Comparison of ENCODE assay signal across 8 cellular contexts in the genomic region with DNA sequence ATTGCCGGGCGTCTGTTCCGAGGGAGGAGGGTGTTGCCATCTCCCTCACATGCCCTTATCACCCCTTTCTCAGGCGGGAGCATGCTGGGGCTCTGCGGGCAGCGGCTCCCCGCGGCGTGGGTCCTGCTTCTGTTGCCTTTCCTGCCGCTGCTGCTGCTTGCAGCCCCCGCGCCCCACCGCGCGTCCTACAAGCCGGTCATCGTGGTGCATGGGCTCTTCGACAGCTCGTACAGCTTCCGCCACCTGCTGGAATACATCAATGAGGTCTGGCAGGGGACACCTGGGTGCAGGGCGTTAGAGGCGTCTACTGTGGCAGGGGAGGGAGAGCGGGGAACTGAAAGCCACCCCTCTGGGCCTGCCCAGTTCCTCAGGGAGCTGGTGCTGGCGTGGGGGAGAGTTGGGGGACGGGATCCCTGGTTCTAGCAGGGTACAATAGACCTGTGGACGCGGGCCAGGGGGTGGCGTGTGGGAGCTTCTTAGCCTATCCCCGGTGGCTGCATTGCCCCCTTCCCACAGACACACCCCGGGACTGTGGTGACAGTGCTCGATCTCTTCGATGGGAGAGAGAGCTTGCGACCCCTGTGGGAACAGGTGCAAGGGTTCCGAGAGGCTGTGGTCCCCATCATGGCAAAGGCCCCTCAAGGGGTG. TPM values are rescaled to one million over a fixed set of nuclear protein-coding genes. Genes with fewer than 3 reads are reported as not detected.
DNase-seq lines count a peak whose midpoint lies in the region; ATAC-seq and TF ChIP-seq lines count a peak whose summit lies in the region.

No MANE protein-coding gene starts in this region.

- peak overlapping the region; percentile 93 for H3K4me2 ChIP-seq in GM23248 (ENCODE audit: unreplicated experiment)

- H3K27me3 Mint-ChIP-seq in CD4-positive, CD25-positive, alpha-beta regulatory T cell, result peaks cover 27% of the 10 kb centered on the region
- H3K27me3 Mint-ChIP-seq in brain, result peaks cover 34% of the 10 kb centered on the region

- H3K4me3 Mint-ChIP-seq in CD4-positive, CD25-positive, alpha-beta regulatory T cell, result peak overlapping the region; percentile 91 to 98 (median 94)
- peak overlapping the region; percentile 96 to 100 (median 100) for H3K4me3 Mint-ChIP-seq in brain

- peaks cover 17% of the 10 kb centered on the region for H3K36me3 Mint-ChIP-seq in CD4-positive, CD25-positive, alpha-beta regulatory T cell
- H3K36me3 Mint-ChIP-seq in brain, result peaks cover 41% of the 10 kb centered on the region

- H3K27ac ChIP-seq in CD4-positive, CD25-positive, alpha-beta regulatory T cell (ENCODE audit: insufficient read depth, low read length, poor library complexity, severe bottlenecking), result peak overlapping the region; percentile 62
- H3K27ac ChIP-seq in GM23248 (peak overlapping the region; percentile 91), iPS-20b (ENCODE audit: low read length) (no peak overlapping the region), skeletal muscle tissue (ENCODE audit: low read depth, low read length) (peak overlapping the region; percentile 86)

- H3K27me3 ChIP-seq in CD4-positive, CD25-positive, alpha-beta regulatory T cell (ENCODE audit: control insufficient read depth, insufficient read depth, low read length), result peaks cover 2% of the 10 kb centered on the region
- H3K27me3 ChIP-seq in GM23248 (replicated peaks; ENCODE audit: insufficient read depth), result no peaks in the 10 kb centered on the region
- H3K27me3 ChIP-seq in iPS-20b (ENCODE audit: insufficient read depth, low read length), result peaks cover 33% of the 10 kb centered on the region
- peaks cover 7 to 13% (median 12%) of the 10 kb centered on the region in 3 donors for H3K27me3 ChIP-seq in skeletal muscle tissue (ENCODE audit: control insufficient read depth in 3 of 3, insufficient read depth in 3 of 3, low read length in 3 of 3)

- in situ Hi-C loops in GM23248 (cut with MboI), result no loop called here

- H3K4me1 Mint-ChIP-seq in CD4-positive, CD25-positive, alpha-beta regulatory T cell, result peaks cover 0 to 56% (median 24%) of the 10 kb centered on the region in 4 donors
- H3K4me1 Mint-ChIP-seq in brain, result peaks cover 56% of the 10 kb centered on the region

- H2AFZ ChIP-seq in GM23248, result peak overlapping the region; percentile 97

- DNase-seq in CD4-positive, CD25-positive, alpha-beta regulatory T cell, result peak; percentile 51 to 80 (median 73)
- DNase-seq in GM23248 (peak; percentile 86), NCI-H146 treated with DMSO at 0.1 percent for 48 hours (lab: John Stamatoyannopoulos, UW; ENCODE audit: unreplicated experiment) (peak; percentile 68), T1000 (lab: John Stamatoyannopoulos, UW) (peak; percentile 60)

- no peaks in the 10 kb centered on the region for H4K20me1 ChIP-seq in GM23248 (ENCODE audit: insufficient read depth)

- ATAC-seq in CD4-positive, CD25-positive, alpha-beta regulatory T cell (ENCODE audit: low read depth in 2 of 2), result peak; percentile 82 to 83
- no peak for ATAC-seq in GM21515 (IDR thresholded peaks at IDR 0.05; ENCODE audit: unreplicated experiment)

- peak; percentile 63 to 72 for TF ChIP-seq CTCF in brain (conservative IDR thresholded peaks at IDR 0.05)

- H3K9ac ChIP-seq in GM23248 (peak overlapping the region; percentile 91), iPS-20b (ENCODE audit: low read depth, low read length) (peak overlapping the region; percentile 92; the same call in 1 of the 2 replicates), skeletal muscle tissue (ENCODE audit: low read depth in 1 of 3, low read length in 3 of 3) (peak overlapping the region; percentile 85 to 96 (median 95))

- H3K36me3 ChIP-seq in CD4-positive, CD25-positive, alpha-beta regulatory T cell (ENCODE audit: control insufficient read depth, insufficient read depth, low read length), result peaks cover 7% of the 10 kb centered on the region
- H3K36me3 ChIP-seq in GM23248 (ENCODE audit: low read depth), result peaks cover 11% of the 10 kb centered on the region; the same call in 1 of the 2 replicates
- H3K36me3 ChIP-seq in iPS-20b (ENCODE audit: insufficient read depth, low read depth, low read length), result peaks cover 32% of the 10 kb centered on the region
- H3K36me3 ChIP-seq in skeletal muscle tissue (ENCODE audit: control insufficient read depth in 3 of 3, insufficient read depth in 3 of 3, low read length in 3 of 3), result peaks cover 19 to 25% (median 24%) of the 10 kb centered on the region in 3 donors

- peaks cover 9% of the 10 kb centered on the region; the same call in 1 of the 2 replicates for H3F3A ChIP-seq in GM23248 (ENCODE audit: insufficient read depth)

- H3K4me1 ChIP-seq in CD4-positive, CD25-positive, alpha-beta regulatory T cell (ENCODE audit: control insufficient read depth, insufficient read depth, low read length, poor library complexity, severe bottlenecking), result peaks cover 20% of the 10 kb centered on the region
- H3K4me1 ChIP-seq in GM23248 (ENCODE audit: insufficient read depth) (peaks cover 20% of the 10 kb centered on the region), iPS-20b (ENCODE audit: insufficient read depth, low read length) (peaks cover 18% of the 10 kb centered on the region), skeletal muscle tissue (ENCODE audit: control insufficient read depth in 3 of 3, insufficient read depth in 3 of 3, low read length in 3 of 3) (peaks cover 28 to 35% (median 29%) of the 10 kb centered on the region in 3 donors)

- H3K4me3 ChIP-seq in CD4-positive, CD25-positive, alpha-beta regulatory T cell (ENCODE audit: low read depth, low read length), result peak overlapping the region; percentile 77
- H3K4me3 ChIP-seq in GM23248 (peak overlapping the region; percentile 94), iPS-20b (ENCODE audit: low read length) (peak overlapping the region; percentile 94), skeletal muscle tissue (ENCODE audit: low read length in 3 of 3) (peak overlapping the region; percentile 94 to 95 (median 95))

- H3K9me3 ChIP-seq in CD4-positive, CD25-positive, alpha-beta regulatory T cell (ENCODE audit: control insufficient read depth in 2 of 2, low read length in 2 of 2), result no peaks in the 10 kb centered on the region
- H3K9me3 ChIP-seq in GM23248 (ENCODE audit: low read depth) (no peaks in the 10 kb centered on the region), iPS-20b (ENCODE audit: insufficient read depth, low read depth, low read length) (no peaks in the 10 kb centered on the region), skeletal muscle tissue (ENCODE audit: control insufficient read depth in 3 of 3, low read length in 3 of 3) (no peaks in the 10 kb centered on the region)

- H3K79me2 ChIP-seq in GM23248 (ENCODE audit: insufficient read depth), result peaks cover 28% of the 10 kb centered on the region

- no peaks in the 10 kb centered on the region for H3K9me2 ChIP-seq in GM23248 (ENCODE audit: insufficient read depth)

- H3K27ac Mint-ChIP-seq in CD4-positive, CD25-positive, alpha-beta regulatory T cell, result peak overlapping the region; percentile 91 to 93 (median 92)
- H3K27ac Mint-ChIP-seq in brain, result peak overlapping the region; percentile 95 to 98 (median 98)

- peaks cover 0 to 3% (median 0%) of the 10 kb centered on the region in 7 donors for H3K9me3 Mint-ChIP-seq in CD4-positive, CD25-positive, alpha-beta regulatory T cell
- H3K9me3 Mint-ChIP-seq in brain, result peaks cover 0 to 6% (median 0%) of the 10 kb centered on the region in 5 experiments

- WGBS in GM23248 (ENCODE audit: low coverage in 1 of 2, low lambda C conversion rate in 2 of 2, missing lambda C conversion rate in 2 of 2), 2 experiments, result 2 to 7% methylated on average over 33 to 34 of the region's 34 CpGs

RNA-seq across cellular contexts. Expression of a gene that starts 0.7 kb away (rescaled TPM):
- total RNA-seq in CD4-positive, CD25-positive, alpha-beta regulatory T cell, result 4.8 TPM
- polyA plus RNA-seq in CD4-positive, CD25-positive, alpha-beta regulatory T cell, result 1 to 10 TPM; 3.1 to 6.2 (median 5.4) TPM
- total RNA-seq in GM23248 (2014; rRNA removed; shearing (Covaris generic)), result 12.8 and 16.2 TPM in 2 replicates
- polyA plus RNA-seq in GM23248 (2016; fragmentation: Nextera tagmentation; extraction: Ambion mirVana) (10.3 and 14.3 TPM in 2 replicates), brain (ENCODE audit: insufficient read depth, low read depth, low replicate concordance) (19.1 TPM)
- 31.3 TPM for total RNA-seq in skeletal muscle tissue

RNA-seq across cellular contexts. Expression of a gene that starts 2.9 kb away (rescaled TPM):
- total RNA-seq in CD4-positive, CD25-positive, alpha-beta regulatory T cell, result 0.39 TPM
- under 1 TPM in 3 of 4 donors, not detected in 1; 0.13 to 0.55 (median 0.18) TPM for polyA plus RNA-seq in CD4-positive, CD25-positive, alpha-beta regulatory T cell
- total RNA-seq in GM23248 (2014; rRNA removed; shearing (Covaris generic)), result 1.2 TPM in 1 of 2 replicates, not detected in the other
- 2.1 and 2.2 TPM in 2 replicates for polyA plus RNA-seq in GM23248 (2016; fragmentation: Nextera tagmentation; extraction: Ambion mirVana)
- polyA plus RNA-seq in brain (ENCODE audit: insufficient read depth, low read depth, low replicate concordance), result 48.8 TPM
- not detected for total RNA-seq in skeletal muscle tissue

RNA-seq across cellular contexts. Expression of a gene that starts 9.8 kb away (rescaled TPM):
- total RNA-seq in CD4-positive, CD25-positive, alpha-beta regulatory T cell, result 9.9 TPM
- under 1 TPM in 1 of 4 donors, not detected in 3; 0.60 TPM for polyA plus RNA-seq in CD4-positive, CD25-positive, alpha-beta regulatory T cell
- 2.2 and 6.2 TPM in 2 replicates for total RNA-seq in GM23248 (2014; rRNA removed; shearing (Covaris generic))
- polyA plus RNA-seq in GM23248 (2016; fragmentation: Nextera tagmentation; extraction: Ambion mirVana) (2.6 and 3.8 TPM in 2 replicates), brain (ENCODE audit: insufficient read depth, low read depth, low replicate concordance) (11.5 TPM)
- total RNA-seq in skeletal muscle tissue, result 14.6 TPM

RNA-seq across cellular contexts. Expression of a gene that starts 21.2 kb away (rescaled TPM):
- 23.9 TPM for total RNA-seq in CD4-positive, CD25-positive, alpha-beta regulatory T cell
- polyA plus RNA-seq in CD4-positive, CD25-positive, alpha-beta regulatory T cell, result 10 to 100 TPM; 11.8 to 15.2 (median 14.3) TPM
- total RNA-seq in GM23248 (2014; rRNA removed; shearing (Covaris generic)), result 57.2 and 71.2 TPM in 2 replicates
- polyA plus RNA-seq in GM23248 (2016; fragmentation: Nextera tagmentation; extraction: Ambion mirVana) (36.9 and 39.7 TPM in 2 replicates), brain (ENCODE audit: insufficient read depth, low read depth, low replicate concordance) (199 TPM)
- 8.4 TPM for total RNA-seq in skeletal muscle tissue

RNA-seq across cellular contexts. Expression of a gene that starts 23.6 kb away (rescaled TPM):
- 30.0 TPM for total RNA-seq in CD4-positive, CD25-positive, alpha-beta regulatory T cell
- polyA plus RNA-seq in CD4-positive, CD25-positive, alpha-beta regulatory T cell, result 100 to 1,000 TPM; 117 to 135 (median 131) TPM
- total RNA-seq in GM23248 (2014; rRNA removed; shearing (Covaris generic)), result 48.1 and 48.2 TPM in 2 replicates
- 58.8 and 63.2 TPM in 2 replicates for polyA plus RNA-seq in GM23248 (2016; fragmentation: Nextera tagmentation; extraction: Ambion mirVana)
- 231 TPM for polyA plus RNA-seq in brain (ENCODE audit: insufficient read depth, low read depth, low replicate concordance)
- 57.9 TPM for total RNA-seq in skeletal muscle tissue
